ENCODE assay signal across 15 cellular contexts in genomic region chr6:30258204-30258603, GRCh38. TPM values are rescaled to one million over a fixed set of nuclear protein-coding genes. Genes with fewer than 3 reads are reported as not detected.
A peak's percentile ranks its signal among the peaks of the same experiment; 100 is the strongest.
DNase-seq lines count a peak whose midpoint lies in the region; ATAC-seq and TF ChIP-seq lines count a peak whose summit lies in the region.
"Had no signal": no experiment of that assay in that cellular context is flagged by ENCODE, and none has a peak within 500 bp of the region (broad histone marks: within the 10 kb centered on the region; RNA-seq: fewer than 3 reads in every experiment).

No MANE protein-coding gene starts in this region.

- peak overlapping the region; percentile 81; the same call in 1 of the 2 replicates for H3K4me2 ChIP-seq in GM23338

- POLR2A ChIA-PET in activated CD4-positive, alpha-beta T cell treated with anti-CD3 and anti-CD28 coated beads, Interleukin-2, amount 10 ng/mL, durations not matched to agents 7 days and 5 days (lab: Charles Lee): no interaction called here
- POLR2A ChIA-PET in activated naive CD8-positive, alpha-beta T cell treated with anti-CD3 and anti-CD28 coated beads, Interleukin-2, amount 10 ng/mL, durations not matched to agents 7 days and 5 days (lab: Charles Lee): no interaction called here

- CTCF ChIA-PET in activated CD4-positive, alpha-beta T cell treated with anti-CD3 and anti-CD28 coated beads, Interleukin-2, amount 10 ng/mL, durations not matched to agents 7 days and 5 days (lab: Charles Lee): no interaction called here

- H3K27ac Mint-ChIP-seq in activated CD4-positive, alpha-beta T cell treated with anti-CD3 and anti-CD28 coated beads, Interleukin-2, amount 10 ng/mL, durations not matched to agents 7 days and 5 days: no peak overlapping the region
- no peak overlapping the region for H3K27ac Mint-ChIP-seq in GM23338
- no peak overlapping the region for H3K27ac Mint-ChIP-seq in activated naive CD8-positive, alpha-beta T cell treated with anti-CD3 and anti-CD28 coated beads, Interleukin-2, amount 10 ng/mL, durations not matched to agents 7 days and 5 days
- no peak overlapping the region for H3K27ac Mint-ChIP-seq in nephron

- H3K4me1 ChIP-seq in GM23338 (ENCODE audit: insufficient read depth): no peaks in the 10 kb centered on the region; the same call in 1 of the 2 replicates
- H3K4me1 ChIP-seq: A549 had no signal

- peaks cover 15% of the 10 kb centered on the region for H3K4me1 Mint-ChIP-seq in activated CD4-positive, alpha-beta T cell treated with anti-CD3 and anti-CD28 coated beads, Interleukin-2, amount 10 ng/mL, durations not matched to agents 7 days and 5 days
- H3K4me1 Mint-ChIP-seq in GM23338 (peaks cover 12% of the 10 kb centered on the region), nephron (peaks cover 6% of the 10 kb centered on the region)
- peaks cover 11% of the 10 kb centered on the region for H3K4me1 Mint-ChIP-seq in activated naive CD8-positive, alpha-beta T cell treated with anti-CD3 and anti-CD28 coated beads, Interleukin-2, amount 10 ng/mL, durations not matched to agents 7 days and 5 days

- peak; percentile 9 for DNase-seq in activated CD4-positive, alpha-beta T cell treated with anti-CD3 and anti-CD28 coated beads, Interleukin-2, amount 10 ng/mL, durations not matched to agents 7 days and 5 days
- DNase-seq in activated CD4-positive, alpha-beta T cell treated with anti-CD3 and anti-CD28 coated beads for 48 hours: no peak
- DNase-seq in GM23338 (ENCODE audit: low spot score): peak; percentile 7
- DNase-seq in activated naive CD8-positive, alpha-beta T cell treated with anti-CD3 and anti-CD28 coated beads, Interleukin-2, amount 10 ng/mL, durations not matched to agents 7 days and 5 days: no peak
- no peak for DNase-seq in DMS53 (lab: John Stamatoyannopoulos, UW)
- no peak for DNase-seq in NOMO-1 treated with DMSO at 0.1 percent for 48 hours (lab: John Stamatoyannopoulos, UW; ENCODE audit: unreplicated experiment)
- no peak for DNase-seq in NCI-H1930 (lab: John Stamatoyannopoulos, UW)
- DNase-seq: Calu3; effector memory CD4-positive, alpha-beta T cell; left ventricle myocardium superior; NCI-H1092 treated with DMSO at 0.1 percent for 48 hours; stomach had no signal

- H3K4me3 Mint-ChIP-seq in activated CD4-positive, alpha-beta T cell treated with anti-CD3 and anti-CD28 coated beads, Interleukin-2, amount 10 ng/mL, durations not matched to agents 7 days and 5 days: peak overlapping the region; percentile 7
- H3K4me3 Mint-ChIP-seq in GM23338 (no peak overlapping the region; the same call in 2 of the 3 replicates), nephron (peak overlapping the region; percentile 26 to 50 (median 42))
- H3K4me3 Mint-ChIP-seq in activated naive CD8-positive, alpha-beta T cell treated with anti-CD3 and anti-CD28 coated beads, Interleukin-2, amount 10 ng/mL, durations not matched to agents 7 days and 5 days: peak overlapping the region; percentile 61

- H3K36me3 ChIP-seq in GM23338 (ENCODE audit: insufficient read depth): no peaks in the 10 kb centered on the region
- H3K36me3 ChIP-seq: SJSA1, stomach had no signal

- TF ChIP-seq CTCF in GM23338 (conservative IDR thresholded peaks at IDR 0.05; ENCODE audit: low read depth in 2 of 2) (no peak), nephron (IDR thresholded peaks at IDR 0.05; ENCODE audit: unreplicated experiment in 3 of 3) (no peak)

- ATAC-seq in GM23338: no peak
- ATAC-seq in activated naive CD8-positive, alpha-beta T cell treated with anti-CD3 and anti-CD28 coated beads, Interleukin-2, amount 10 ng/mL, durations not matched to agents 7 days and 5 days (ENCODE audit: low read depth): no peak

- no peak overlapping the region for H2AFZ ChIP-seq in GM23338

- H3K27ac ChIP-seq in GM23338 (ENCODE audit: low read depth): no peak overlapping the region
- H3K27ac ChIP-seq: A549, SJSA1 had no signal

- H3K27me3 Mint-ChIP-seq in activated CD4-positive, alpha-beta T cell treated with anti-CD3 and anti-CD28 coated beads, Interleukin-2, amount 10 ng/mL, durations not matched to agents 7 days and 5 days: peaks cover 32% of the 10 kb centered on the region
- peaks cover 27% of the 10 kb centered on the region for H3K27me3 Mint-ChIP-seq in GM23338 (ENCODE audit: insufficient read depth, low read depth, poor library complexity)
- H3K27me3 Mint-ChIP-seq in activated naive CD8-positive, alpha-beta T cell treated with anti-CD3 and anti-CD28 coated beads, Interleukin-2, amount 10 ng/mL, durations not matched to agents 7 days and 5 days: peaks cover 44% of the 10 kb centered on the region
- H3K27me3 Mint-ChIP-seq in nephron (ENCODE audit: low read depth): peaks cover 16% of the 10 kb centered on the region

- H3K36me3 Mint-ChIP-seq in activated CD4-positive, alpha-beta T cell treated with anti-CD3 and anti-CD28 coated beads, Interleukin-2, amount 10 ng/mL, durations not matched to agents 7 days and 5 days (ENCODE audit: low read depth): peaks cover 1% of the 10 kb centered on the region
- H3K36me3 Mint-ChIP-seq in GM23338 (ENCODE audit: low read depth) (peaks cover 6% of the 10 kb centered on the region), nephron (ENCODE audit: low read depth) (no peaks in the 10 kb centered on the region)
- H3K36me3 Mint-ChIP-seq in activated naive CD8-positive, alpha-beta T cell treated with anti-CD3 and anti-CD28 coated beads, Interleukin-2, amount 10 ng/mL, durations not matched to agents 7 days and 5 days: peaks cover 2% of the 10 kb centered on the region

- H3K27me3 ChIP-seq in GM23338 (ENCODE audit: insufficient read depth): peaks cover 16% of the 10 kb centered on the region

- no peaks in the 10 kb centered on the region for H3F3A ChIP-seq in GM23338 (replicated peaks; ENCODE audit: low read depth)

- H3K4me3 ChIP-seq in GM23338: no peak overlapping the region
- H3K4me3 ChIP-seq: A549, SJSA1 had no signal

- no peaks in the 10 kb centered on the region for H3K9me3 Mint-ChIP-seq in activated CD4-positive, alpha-beta T cell treated with anti-CD3 and anti-CD28 coated beads, Interleukin-2, amount 10 ng/mL, durations not matched to agents 7 days and 5 days
- H3K9me3 Mint-ChIP-seq in GM23338: peaks cover 3% of the 10 kb centered on the region; the same call in 2 of the 3 replicates
- no peaks in the 10 kb centered on the region for H3K9me3 Mint-ChIP-seq in activated naive CD8-positive, alpha-beta T cell treated with anti-CD3 and anti-CD28 coated beads, Interleukin-2, amount 10 ng/mL, durations not matched to agents 7 days and 5 days
- H3K9me3 Mint-ChIP-seq in nephron: no peaks in the 10 kb centered on the region

- H3K9me2 ChIP-seq in GM23338 (ENCODE audit: insufficient read depth): peaks cover 9% of the 10 kb centered on the region; the same call in 1 of the 2 replicates

- no peaks in the 10 kb centered on the region for H3K79me2 ChIP-seq in GM23338 (replicated peaks; ENCODE audit: insufficient read depth)

- no peaks in the 10 kb centered on the region for H4K20me1 ChIP-seq in GM23338 (replicated peaks; ENCODE audit: insufficient read depth)

TF ChIP-seq in GM23338, 12 proteins besides CTCF, POLR2A, EP300 and RAD21 (continues in another document):
- TF ChIP-seq REST (IDR thresholded peaks at IDR 0.05; ENCODE audit: unreplicated experiment) (no peak), ZNF331 (CRISPR knock-in tag; IDR thresholded peaks at IDR 0.05; ENCODE audit: low read depth) (no peak), NANOG (IDR thresholded peaks at IDR 0.05; ENCODE audit: borderline replicate concordance) (no peak)

RNA-seq across cellular contexts. Expression of gene TRIM26, which starts 45.0 kb away (rescaled TPM):
- total RNA-seq in activated CD4-positive, alpha-beta T cell treated with anti-CD3 and anti-CD28 coated beads, Interleukin-2, amount 10 ng/mL, durations not matched to agents 7 days and 5 days: 10 to 100 TPM; 84.6 to 88.3 TPM
- 31.0 and 38.0 TPM in 2 replicates for total RNA-seq in GM23338 (2014; rRNA removed; shearing (Covaris generic))
- polyA plus RNA-seq in GM23338 (2016; fragmentation: Nextera tagmentation; extraction: Ambion mirVana): 9.9 and 11.0 TPM in 2 replicates
- 10 to 100 TPM; 75.5 to 79.3 TPM for total RNA-seq in activated naive CD8-positive, alpha-beta T cell treated with anti-CD3 and anti-CD28 coated beads, Interleukin-2, amount 10 ng/mL, durations not matched to agents 7 days and 5 days

Comparison
In these comparisons a context has a peak if more than half of its experiments do, and no peak if none do; other contexts are left out.
1. DNase-seq: peak in activated CD4-positive, alpha-beta T cell treated with anti-CD3 and anti-CD28 coated beads, Interleukin-2, amount 10 ng/mL, durations not matched to agents 7 days and 5 days (single experiment) and GM23338 (single experiment); none in activated CD4-positive, alpha-beta T cell treated with anti-CD3 and anti-CD28 coated beads for 48 hours (single experiment), activated naive CD8-positive, alpha-beta T cell treated with anti-CD3 and anti-CD28 coated beads, Interleukin-2, amount 10 ng/mL, durations not matched to agents 7 days and 5 days (single experiment), DMS53 (single experiment), NOMO-1 treated with DMSO at 0.1 percent for 48 hours (single experiment) and NCI-H1930 (0 of 2).